ENCODE assay signal across 10 cellular contexts in genomic region chr2:44943031-44943692, GRCh38. TPM values are rescaled to one million over a fixed set of nuclear protein-coding genes. Genes with fewer than 3 reads are reported as not detected.
DNase-seq lines count a peak whose midpoint lies in the region; ATAC-seq and TF ChIP-seq lines count a peak whose summit lies in the region.
"Had no signal": no experiment of that assay in that cellular context is flagged by ENCODE, and none has a peak within 500 bp of the region (broad histone marks: within the 10 kb centered on the region; RNA-seq: fewer than 3 reads in every experiment).

No MANE protein-coding gene starts in this region.

- H3K36me3 Mint-ChIP-seq in stimulated activated effector memory CD8-positive, alpha-beta T cell treated with anti-CD3 and anti-CD28 coated beads, Interleukin-12 subunit alpha, Interleukin-12 subunit beta, amount 100 ng/mL, for 72 hours, result no peaks in the 10 kb centered on the region

- H4K20me1 ChIP-seq in hepatocyte (ENCODE audit: insufficient read depth, poor library complexity, severe bottlenecking) (no peaks in the 10 kb centered on the region), OCI-LY7 (ENCODE audit: insufficient read depth, low read length) (no peaks in the 10 kb centered on the region)

- TF ChIP-seq CTCF in hepatocyte (IDR thresholded peaks at IDR 0.05; ENCODE audit: poor library complexity), result no peak
- TF ChIP-seq CTCF in OCI-LY7 (conservative IDR thresholded peaks at IDR 0.05; ENCODE audit: low read length), result no peak

- H3K79me2 ChIP-seq in hepatocyte (no peaks in the 10 kb centered on the region), OCI-LY7 (ENCODE audit: insufficient read depth, low read depth, low read length) (no peaks in the 10 kb centered on the region)

- 15% methylated on average over 36 of the region's 36 CpGs for WGBS in hepatocyte (ENCODE audit: low lambda C conversion rate, missing lambda C conversion rate)

- peak; percentile 57 for DNase-seq in activated CD8-positive, alpha-beta memory T cell treated with anti-CD3 and anti-CD28 coated beads, Interleukin-2, amount 50 U/mL, for 48 hours
- no peak for DNase-seq in activated CD8-positive, alpha-beta memory T cell treated with anti-CD3 and anti-CD28 coated beads, Interleukin-2, amount 50 U/mL, for 4 hours
- no peak for DNase-seq in hepatocyte (ENCODE audit: low spot score)
- no peak for DNase-seq in stimulated activated effector memory CD8-positive, alpha-beta T cell treated with anti-CD3 and anti-CD28 coated beads, Interleukin-12 subunit alpha, Interleukin-12 subunit beta, amount 100 ng/mL, for 72 hours (ENCODE audit: low spot score in 2 of 2)
- DNase-seq in OCI-LY7 (ENCODE audit: low spot score), result no peak
- DNase-seq in central memory CD4-positive, alpha-beta T cell, result no peak
- DNase-seq in NCI-H526 (lab: John Stamatoyannopoulos, UW), result no peak
- DNase-seq: C1 segment of cervical spinal cord had no signal

- peak overlapping the region; percentile 68 for H3K4me3 Mint-ChIP-seq in stimulated activated effector memory CD8-positive, alpha-beta T cell treated with anti-CD3 and anti-CD28 coated beads, Interleukin-12 subunit alpha, Interleukin-12 subunit beta, amount 100 ng/mL, for 72 hours

- CTCF ChIA-PET in OCI-LY7 (lab: Charles Lee; ENCODE audit: unreplicated experiment), result no interaction called here

- H2AFZ ChIP-seq in hepatocyte (peak overlapping the region; percentile 26), OCI-LY7 (ENCODE audit: low read length) (no peak overlapping the region)

- H3K36me3 ChIP-seq in hepatocyte (replicated peaks; ENCODE audit: insufficient read depth, low read depth), result no peaks in the 10 kb centered on the region
- H3K36me3 ChIP-seq in OCI-LY7 (ENCODE audit: insufficient read depth, low read length), result no peaks in the 10 kb centered on the region

- no TSS peak for BruUV-seq in OCI-LY7 (replicated peaks; lab: Mats Ljungman, UMichigan)

- H3K4me1 ChIP-seq in hepatocyte (ENCODE audit: insufficient read depth) (peaks cover 9% of the 10 kb centered on the region), OCI-LY7 (ENCODE audit: insufficient read depth, low read length, poor library complexity, severe bottlenecking) (no peaks in the 10 kb centered on the region)

- intact Hi-C loops in OCI-LY7 (cut with micrococcal nuclease; ENCODE audit: unreplicated experiment), result no loop called here

- H3K9me3 ChIP-seq in hepatocyte (ENCODE audit: low read depth), result no peaks in the 10 kb centered on the region
- no peaks in the 10 kb centered on the region for H3K9me3 ChIP-seq in OCI-LY7 (ENCODE audit: low read length)

- peak; percentile 32 for ATAC-seq in SK-N-SH treated with all-trans-retinoic acid at 6 μM for 48 hours
- no peak for ATAC-seq in stimulated activated effector memory CD8-positive, alpha-beta T cell treated with anti-CD3 and anti-CD28 coated beads, Interleukin-12 subunit alpha, Interleukin-12 subunit beta, amount 100 ng/mL, for 72 hours

- no peak overlapping the region for H3K27ac Mint-ChIP-seq in stimulated activated effector memory CD8-positive, alpha-beta T cell treated with anti-CD3 and anti-CD28 coated beads, Interleukin-12 subunit alpha, Interleukin-12 subunit beta, amount 100 ng/mL, for 72 hours

- H3K9me3 Mint-ChIP-seq in stimulated activated effector memory CD8-positive, alpha-beta T cell treated with anti-CD3 and anti-CD28 coated beads, Interleukin-12 subunit alpha, Interleukin-12 subunit beta, amount 100 ng/mL, for 72 hours, result no peaks in the 10 kb centered on the region

- POLR2A ChIA-PET in OCI-LY7 (lab: Charles Lee), result no interaction called here

- H3K27ac ChIP-seq in hepatocyte (no peak overlapping the region), OCI-LY7 (ENCODE audit: low read depth, low read length, poor library complexity, severe bottlenecking) (no peak overlapping the region)

- no peaks in the 10 kb centered on the region for H3K9me2 ChIP-seq in hepatocyte (replicated peaks; ENCODE audit: insufficient read depth)
- no peaks in the 10 kb centered on the region for H3K9me2 ChIP-seq in OCI-LY7 (ENCODE audit: insufficient read depth, low read length)

- peaks cover 34% of the 10 kb centered on the region for H3K4me1 Mint-ChIP-seq in stimulated activated effector memory CD8-positive, alpha-beta T cell treated with anti-CD3 and anti-CD28 coated beads, Interleukin-12 subunit alpha, Interleukin-12 subunit beta, amount 100 ng/mL, for 72 hours

- H3K4me3 ChIP-seq in hepatocyte, result no peak overlapping the region
- no peak overlapping the region for H3K4me3 ChIP-seq in OCI-LY7 (ENCODE audit: low read depth, low read length, poor library complexity, severe bottlenecking)

- peaks cover 98% of the 10 kb centered on the region for H3K27me3 ChIP-seq in hepatocyte

- peak overlapping the region; percentile 77 for H3K4me2 ChIP-seq in hepatocyte
- no peak overlapping the region for H3K4me2 ChIP-seq in OCI-LY7 (ENCODE audit: low read length)

TF ChIP-seq in SK-N-SH treated with all-trans-retinoic acid at 6 μM for 48 hours, 23 proteins besides CTCF, POLR2A, EP300 and RAD21:
- no peak for TF ChIP-seq SNAI2 (CRISPR knock-in tag; IDR thresholded peaks at IDR 0.05)
- no peak for TF ChIP-seq ZFP30 (CRISPR knock-in tag; IDR thresholded peaks at IDR 0.05)
- no peak for TF ChIP-seq ZNF70 (CRISPR knock-in tag; IDR thresholded peaks at IDR 0.05)
- TF ChIP-seq TCF4 (CRISPR knock-in tag; IDR thresholded peaks at IDR 0.05; ENCODE audit: borderline replicate concordance), result no peak

RNA-seq across cellular contexts. Expression of gene SIX3, which starts 1.7 kb away (rescaled TPM):
- not detected in 2 replicates for total RNA-seq in hepatocyte
- polyA plus RNA-seq in hepatocyte, result not detected in 2 replicates
- total RNA-seq in OCI-LY7 (2014; rRNA removed; shearing (Covaris generic)), result not detected in 2 replicates
- total RNA-seq in OCI-LY7 (2022), result not detected in 2 replicates
- total RNA-seq: pulmonary artery endothelial cell had no signal
